Comparison of ENCODE assay signal across 18 cellular contexts in the genomic region with DNA sequence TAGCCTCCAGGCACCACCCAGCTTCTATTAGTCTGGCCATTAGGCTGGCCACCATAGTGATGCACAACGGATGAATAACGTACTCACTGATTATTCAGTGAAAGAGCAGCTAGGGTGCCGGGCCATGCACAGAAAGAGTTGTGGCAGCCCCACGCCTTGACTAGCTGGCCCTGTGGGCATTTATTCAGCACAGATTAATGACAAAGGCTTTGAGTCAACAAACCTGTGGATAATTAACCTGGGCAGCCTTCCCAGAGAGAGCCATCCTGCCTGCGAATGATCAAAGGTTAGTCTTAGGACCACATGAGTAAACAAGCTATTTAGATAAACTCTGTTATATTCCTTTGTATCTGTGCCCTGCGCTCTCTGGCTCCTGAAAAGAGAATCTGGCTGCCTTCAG.
"Had no signal": no experiment of that assay in that cellular context is flagged by ENCODE, and none has a peak within 500 bp of the region (broad histone marks: within the 10 kb centered on the region; RNA-seq: fewer than 3 reads in every experiment).

No MANE protein-coding gene starts in this region.

- ATAC-seq: left lung; psoas muscle; stimulated activated naive CD8-positive, alpha-beta T cell treated with anti-CD3 and anti-CD28 coated beads, Interleukin-15, Interleukin-2, amounts not matched to agents 100 U/mL and 50 U/mL, for 24 hours had no signal

- H3K27me3 Mint-ChIP-seq: activated naive CD8-positive, alpha-beta T cell treated with anti-CD3 and anti-CD28 coated beads, Interleukin-2, amount 10 ng/mL, durations not matched to agents 7 days and 5 days; type B pancreatic cell had no signal

- H3K9me3 Mint-ChIP-seq: activated CD4-positive, alpha-beta memory T cell treated with anti-CD3 and anti-CD28 coated beads for 36 hours; T-helper 2 cell treated with Interferon-gamma antibody and Interleukin-4, amounts not matched to agents 5 μg/mL and 100 μg/mL, for 36 hours had no signal

- H3K4me3 ChIP-seq: breast epithelium, esophagus squamous epithelium, left lung, psoas muscle, sigmoid colon, suprapubic skin had no signal

- H3K27ac Mint-ChIP-seq: activated CD4-positive, alpha-beta memory T cell treated with anti-CD3 and anti-CD28 coated beads for 36 hours; activated naive CD8-positive, alpha-beta T cell treated with anti-CD3 and anti-CD28 coated beads, Interleukin-2, amount 10 ng/mL, durations not matched to agents 7 days and 5 days; memory B cell; nephron progenitor cell; T-helper 2 cell treated with Interferon-gamma antibody and Interleukin-4, amounts not matched to agents 5 μg/mL and 100 μg/mL, for 36 hours; type B pancreatic cell had no signal

- H3K4me1 Mint-ChIP-seq: activated naive CD8-positive, alpha-beta T cell treated with anti-CD3 and anti-CD28 coated beads, Interleukin-2, amount 10 ng/mL, durations not matched to agents 7 days and 5 days; memory B cell; nephron progenitor cell had no signal

- H3K4me3 Mint-ChIP-seq: activated CD4-positive, alpha-beta memory T cell treated with anti-CD3 and anti-CD28 coated beads for 36 hours; activated naive CD8-positive, alpha-beta T cell treated with anti-CD3 and anti-CD28 coated beads, Interleukin-2, amount 10 ng/mL, durations not matched to agents 7 days and 5 days; memory B cell; nephron progenitor cell; T-helper 2 cell treated with Interferon-gamma antibody and Interleukin-4, amounts not matched to agents 5 μg/mL and 100 μg/mL, for 36 hours; type B pancreatic cell had no signal

- H3K36me3 Mint-ChIP-seq: activated naive CD8-positive, alpha-beta T cell treated with anti-CD3 and anti-CD28 coated beads, Interleukin-2, amount 10 ng/mL, durations not matched to agents 7 days and 5 days; memory B cell; type B pancreatic cell had no signal

- DNase-seq: activated CD4-positive, alpha-beta memory T cell treated with anti-CD3 and anti-CD28 coated beads for 36 hours; activated CD8-positive, alpha-beta memory T cell treated with anti-CD3 and anti-CD28 coated beads, Interleukin-2, amount 50 U/mL, for 4 hours; activated naive CD8-positive, alpha-beta T cell treated with anti-CD3 and anti-CD28 coated beads, Interleukin-2, amount 10 ng/mL, durations not matched to agents 7 days and 5 days; aorta; esophagus squamous epithelium; foreskin fibroblast; left lung; nephron progenitor cell; psoas muscle; sigmoid colon; stimulated activated CD4-positive, alpha-beta T cell treated with anti-CD3 and anti-CD28 coated beads, Interleukin-4, amount 100 ng/mL, for 1 hour; stimulated activated CD8-positive, alpha-beta memory T cell treated with anti-CD3 and anti-CD28 coated beads, Interleukin-4, amount 100 ng/mL, for 48 hours; stimulated activated naive CD8-positive, alpha-beta T cell treated with anti-CD3 and anti-CD28 coated beads, Interleukin-15, Interleukin-2, amounts not matched to agents 100 U/mL and 50 U/mL, for 24 hours had no signal
